Comparison of ENCODE assay signal across 20 cellular contexts in genomic region chr18:57397440-57397839, GRCh38. TPM values are rescaled to one million over a fixed set of nuclear protein-coding genes. Genes with fewer than 3 reads are reported as not detected.
DNase-seq lines count a peak whose midpoint lies in the region; ATAC-seq, FAIRE-seq and TF ChIP-seq lines count a peak whose summit lies in the region.
"Had no signal": no experiment of that assay in that cellular context is flagged by ENCODE, and none has a peak within 500 bp of the region (broad histone marks: within the 10 kb centered on the region; RNA-seq: fewer than 3 reads in every experiment).

No MANE protein-coding gene starts in this region.

- no peak for TF ChIP-seq EP300 in HepG2 (IDR thresholded peaks at IDR 0.05; ENCODE audit: low read depth in 2 of 2, low read length in 2 of 2)
- TF ChIP-seq EP300 in HepG2 (CRISPR knock-in tag; IDR thresholded peaks at IDR 0.05; ENCODE audit: borderline replicate concordance), result no peak

- no TSS peak for BruUV-seq in HepG2 (replicated peaks; lab: Mats Ljungman, UMichigan)

- 26% methylated on average over 2 of the region's 2 CpGs for WGBS in HepG2 (ENCODE audit: low lambda C conversion rate)
- 86% methylated on average over 2 of the region's 2 CpGs for WGBS in right lobe of liver (ENCODE audit: insufficient coverage, low coverage, low lambda C conversion rate, missing lambda C conversion rate)
- WGBS in small intestine, 3 donors, result 74 to 78% (median 76%) methylated on average over 2 of the region's 2 CpGs

- CTCF ChIA-PET in HepG2 (lab: Yijun Ruan, JAX; ENCODE audit: low intra/inter-chr PET ratio, low total read pairs), result no interaction called here

- FAIRE-seq in HepG2 (lab: Jason Lieb, UNC) (no peak), small intestine (lab: Jason Lieb, UNC) (no peak)

- H3K4me2 ChIP-seq in HepG2 (ENCODE audit: low read depth, low read length) (no peak overlapping the region), MM.1S (ENCODE audit: low read depth, low read length) (no peak overlapping the region)

- ATAC-seq in HepG2 (no peak), right lobe of liver (no peak), GM19324 (IDR thresholded peaks at IDR 0.05; ENCODE audit: low FRiP score, unreplicated experiment) (no peak)
- ATAC-seq: Right ventricle myocardium inferior had no signal

- in situ Hi-C loops in HepG2 (cut with HindIII; ENCODE audit: extremely low pct_ligation_motif_present, low pct_unique_long_range_greater_than_20kb), result no loop called here

- no peak for TF ChIP-seq POLR2A in HepG2 (IDR thresholded peaks at IDR 0.05; ENCODE audit: insufficient read depth in 1 of 2, low read depth in 2 of 2, low read length in 2 of 2)
- TF ChIP-seq POLR2A in right lobe of liver (IDR thresholded peaks at IDR 0.05), result no peak

- no peak for TF ChIP-seq RAD21 in HepG2 (CRISPR knock-in tag; IDR thresholded peaks at IDR 0.05)

- H3K36me3 ChIP-seq in HepG2 (replicated peaks in 1 of 2; ENCODE audit: control insufficient read depth in 1 of 2, insufficient read depth in 2 of 2, low read length in 2 of 2) (no peaks in the 10 kb centered on the region), right lobe of liver (no peaks in the 10 kb centered on the region), small intestine (ENCODE audit: control insufficient read depth in 2 of 2, insufficient read depth in 2 of 2, low read length in 2 of 2) (no peaks in the 10 kb centered on the region), MM.1S (replicated peaks; ENCODE audit: insufficient read depth, low read length) (no peaks in the 10 kb centered on the region)
- H3K36me3 ChIP-seq: esophagus squamous epithelium, stomach had no signal

- no peak for TF ChIP-seq CTCF in HepG2 (CRISPR knock-in tag; IDR thresholded peaks at IDR 0.05)
- no peak for TF ChIP-seq CTCF in right lobe of liver (IDR thresholded peaks at IDR 0.05)
- TF ChIP-seq CTCF in MM.1S (IDR thresholded peaks at IDR 0.05; ENCODE audit: low read length), result no peak

- H3K9ac ChIP-seq in HepG2 (ENCODE audit: insufficient read depth, low read depth, low read length) (no peak overlapping the region), MM.1S (ENCODE audit: low read length) (no peak overlapping the region)

- no peaks in the 10 kb centered on the region for H3K9me2 ChIP-seq in MM.1S (replicated peaks; ENCODE audit: insufficient read depth, low read length)

- H3K27ac ChIP-seq in HepG2 (ENCODE audit: extremely low read length, insufficient read depth, low read length) (no peak overlapping the region), right lobe of liver (no peak overlapping the region), small intestine (ENCODE audit: low read depth in 1 of 2, low read length in 1 of 2) (no peak overlapping the region), MM.1S (ENCODE audit: low read length) (no peak overlapping the region)
- H3K27ac ChIP-seq: esophagus squamous epithelium, stomach had no signal

- H2AFZ ChIP-seq in HepG2 (ENCODE audit: low read length) (no peak overlapping the region), MM.1S (ENCODE audit: low read length) (no peak overlapping the region)

- no peak for DNase-seq in HepG2 (ENCODE audit: low spot score)
- DNase-seq in right lobe of liver, result no peak
- DNase-seq in OCI-M1 (lab: John Stamatoyannopoulos, UW), result peak; percentile 62
- peak; percentile 45 for DNase-seq in fibroblast of peridontal ligament (ENCODE audit: extremely low read depth)
- DNase-seq in small intestine, result no peak
- DNase-seq in MM.1S, result no peak
- no peak for DNase-seq in stimulated activated CD4-positive, alpha-beta T cell treated with anti-CD3 and anti-CD28 coated beads, Interleukin-12 subunit alpha, Interleukin-12 subunit beta, amount 100 ng/mL, for 4 hours
- DNase-seq: activated CD4-positive, alpha-beta T cell treated with anti-CD3 and anti-CD28 coated beads, Interleukin-2, amount 50 U/mL, for 1 hour; aorta; dermis blood vessel endothelial cell; esophagus squamous epithelium; NCI-H1930; NCI-H524 treated with DMSO at 0.1 percent for 48 hours; stomach; T1000 had no signal

- POLR2A ChIA-PET in HepG2 (lab: Yijun Ruan, JAX), result no interaction called here

- no peaks in the 10 kb centered on the region for H3F3A ChIP-seq in MM.1S (ENCODE audit: insufficient read depth, low read length)

- H3K79me2 ChIP-seq in HepG2 (ENCODE audit: insufficient read depth, low read length) (no peaks in the 10 kb centered on the region), MM.1S (ENCODE audit: low read length) (no peaks in the 10 kb centered on the region)

- H3K4me1 ChIP-seq in HepG2 (ENCODE audit: insufficient read depth, low read length), result no peaks in the 10 kb centered on the region
- no peaks in the 10 kb centered on the region for H3K4me1 ChIP-seq in right lobe of liver
- H3K4me1 ChIP-seq in small intestine (ENCODE audit: control insufficient read depth in 2 of 2, insufficient read depth in 1 of 2, low read depth in 1 of 2, low read length in 1 of 2), result no peaks in the 10 kb centered on the region
- no peaks in the 10 kb centered on the region for H3K4me1 ChIP-seq in MM.1S (ENCODE audit: low read length)
- H3K4me1 ChIP-seq: esophagus squamous epithelium, stomach had no signal

- H3K4me3 ChIP-seq in HepG2 (replicated peaks in 1 of 3; ENCODE audit: insufficient read depth in 1 of 3, low read depth in 2 of 3, low read length in 3 of 3), result no peak overlapping the region
- no peak overlapping the region for H3K4me3 ChIP-seq in right lobe of liver
- no peak overlapping the region for H3K4me3 ChIP-seq in small intestine (ENCODE audit: low read depth in 1 of 2, low read length in 2 of 2)
- no peak overlapping the region for H3K4me3 ChIP-seq in MM.1S (ENCODE audit: low read length)
- H3K4me3 ChIP-seq: esophagus squamous epithelium, stomach had no signal

- intact Hi-C loops in HepG2 (cut with micrococcal nuclease; ENCODE audit: unreplicated experiment) (no loop called here), right lobe of liver (cut with DNase I) (no loop called here)

- no peaks in the 10 kb centered on the region for H3K27me3 ChIP-seq in HepG2 (ENCODE audit: control insufficient read depth in 1 of 2, insufficient read depth in 2 of 2, low read length in 2 of 2)
- H3K27me3 ChIP-seq in right lobe of liver, result no peaks in the 10 kb centered on the region
- H3K27me3 ChIP-seq in small intestine (ENCODE audit: control insufficient read depth in 2 of 2, insufficient read depth in 2 of 2, low read length in 2 of 2), result no peaks in the 10 kb centered on the region
- no peaks in the 10 kb centered on the region for H3K27me3 ChIP-seq in MM.1S (replicated peaks; ENCODE audit: insufficient read depth, low read length)
- H3K27me3 ChIP-seq: esophagus squamous epithelium had no signal

- H3K9me3 ChIP-seq in HepG2 (ENCODE audit: low read length) (no peaks in the 10 kb centered on the region; the same call in 1 of the 2 replicates), right lobe of liver (no peaks in the 10 kb centered on the region), small intestine (ENCODE audit: control insufficient read depth, low read depth) (no peaks in the 10 kb centered on the region), MM.1S (replicated peaks; ENCODE audit: insufficient read depth, low read length) (no peaks in the 10 kb centered on the region)

- no peaks in the 10 kb centered on the region for H4K20me1 ChIP-seq in HepG2 (ENCODE audit: insufficient read depth, low read length)
- H4K20me1 ChIP-seq in MM.1S (ENCODE audit: insufficient read depth, low read length), result no peaks in the 10 kb centered on the region

RNA-seq across cellular contexts. Expression of gene ONECUT2, which starts 37.7 kb away (rescaled TPM):
- total RNA-seq in HepG2 (2016; rRNA removed; fragmentation: Illumina TruSeq; extraction: Trizol) (3.0 and 6.2 TPM in 2 replicates), right lobe of liver (10 to 100 TPM in 4 of 6 experiments, 1 to 10 TPM in 2; 7.7 to 25.8 (median 14.2) TPM)
- 0.30 and 0.35 TPM in 2 replicates for total RNA-seq in HepG2 (2016; cell fraction: cytosol; rRNA removed; fragmentation: Illumina TruSeq; extraction: Trizol; ENCODE audit: low read depth)
- 2.5 and 5.8 TPM in 2 replicates for total RNA-seq in HepG2 (2016; cell fraction: insoluble cytoplasmic fraction; rRNA removed; fragmentation: Illumina TruSeq; extraction: Trizol)
- 2.0 and 2.3 TPM in 2 replicates for total RNA-seq in HepG2 (2016; cell fraction: membrane; rRNA removed; fragmentation: Illumina TruSeq; extraction: Trizol)
- 7.8 and 8.6 TPM in 2 replicates for total RNA-seq in HepG2 (2016; cell fraction: nucleus; rRNA removed; fragmentation: Illumina TruSeq; extraction: Trizol)
- polyA plus RNA-seq in HepG2 (2011; rRNA removed) (3.2 and 3.7 TPM in 2 replicates), small intestine (1 to 10 TPM; 6.5 to 9.2 (median 6.9) TPM)
- 0.94 and 2.0 TPM in 2 replicates for polyA plus RNA-seq in HepG2 (2011; cell fraction: cytosol; rRNA removed)
- 5.2 and 8.5 TPM in 2 replicates for polyA plus RNA-seq in HepG2 (2011; cell fraction: nucleus; rRNA removed)
- 5.7 and 6.4 TPM in 2 replicates for polyA plus RNA-seq in HepG2 (2012)
- 0.16 and 0.31 TPM in 2 replicates for polyA plus RNA-seq in HepG2 (2016; cell fraction: cytosol; fragmentation: Illumina TruSeq; extraction: Trizol; ENCODE audit: low read depth)
- 3.3 TPM in 2 replicates for polyA plus RNA-seq in HepG2 (2016; cell fraction: insoluble cytoplasmic fraction; fragmentation: Illumina TruSeq; extraction: Trizol; ENCODE audit: low read depth)
- 0.70 and 0.78 TPM in 2 replicates for polyA plus RNA-seq in HepG2 (2016; cell fraction: membrane; fragmentation: Illumina TruSeq; extraction: Trizol; ENCODE audit: low read depth)
- 8.3 and 9.1 TPM in 2 replicates for polyA plus RNA-seq in HepG2 (2016; cell fraction: nucleus; fragmentation: Illumina TruSeq; extraction: Trizol; ENCODE audit: insufficient read depth, low read depth)
- 3.8 and 10.8 TPM in 2 replicates for polyA minus RNA-seq in HepG2 (2011; rRNA and poly(A)+ RNA removed; ENCODE audit: low replicate concordance)
- polyA minus RNA-seq in HepG2 (2011; cell fraction: cytosol; rRNA and poly(A)+ RNA removed), result 4.7 and 7.6 TPM in 2 replicates
- 13.3 and 20.5 TPM in 2 replicates for polyA minus RNA-seq in HepG2 (2011; cell fraction: nucleus; rRNA and poly(A)+ RNA removed)
- polyA plus RNA-seq: IgD-negative memory B cell had no signal

RNA-seq across cellular contexts. Expression of gene ST8SIA3, which starts 45.1 kb away (rescaled TPM):
- total RNA-seq in HepG2 (2016; rRNA removed; fragmentation: Illumina TruSeq; extraction: Trizol) (not detected in 2 replicates), right lobe of liver (under 1 TPM in 5 of 6 experiments, not detected in 1; 0.02 to 0.15 (median 0.07) TPM)
- not detected in 2 replicates for total RNA-seq in HepG2 (2016; cell fraction: cytosol; rRNA removed; fragmentation: Illumina TruSeq; extraction: Trizol; ENCODE audit: low read depth)
- not detected in 2 replicates for total RNA-seq in HepG2 (2016; cell fraction: insoluble cytoplasmic fraction; rRNA removed; fragmentation: Illumina TruSeq; extraction: Trizol)
- total RNA-seq in HepG2 (2016; cell fraction: membrane; rRNA removed; fragmentation: Illumina TruSeq; extraction: Trizol), result not detected in 2 replicates
- not detected in 2 replicates for total RNA-seq in HepG2 (2016; cell fraction: nucleus; rRNA removed; fragmentation: Illumina TruSeq; extraction: Trizol)
- polyA plus RNA-seq in HepG2 (2011; rRNA removed) (not detected in 2 replicates), small intestine (under 1 TPM in 1 of 3 donors, not detected in 2; 0.79 TPM)
- not detected in 2 replicates for polyA plus RNA-seq in HepG2 (2011; cell fraction: cytosol; rRNA removed)
- polyA plus RNA-seq in HepG2 (2011; cell fraction: nucleus; rRNA removed), result not detected in 2 replicates
- polyA plus RNA-seq in HepG2 (2012), result 0.01 and 0.03 TPM in 2 replicates
- not detected in 2 replicates for polyA plus RNA-seq in HepG2 (2016; cell fraction: cytosol; fragmentation: Illumina TruSeq; extraction: Trizol; ENCODE audit: low read depth)
- polyA plus RNA-seq in HepG2 (2016; cell fraction: insoluble cytoplasmic fraction; fragmentation: Illumina TruSeq; extraction: Trizol; ENCODE audit: low read depth), result not detected in 2 replicates
- not detected in 2 replicates for polyA plus RNA-seq in HepG2 (2016; cell fraction: membrane; fragmentation: Illumina TruSeq; extraction: Trizol; ENCODE audit: low read depth)
- polyA plus RNA-seq in HepG2 (2016; cell fraction: nucleus; fragmentation: Illumina TruSeq; extraction: Trizol; ENCODE audit: insufficient read depth, low read depth), result not detected in 2 replicates
- not detected in 2 replicates for polyA minus RNA-seq in HepG2 (2011; rRNA and poly(A)+ RNA removed; ENCODE audit: low replicate concordance)
- polyA minus RNA-seq in HepG2 (2011; cell fraction: cytosol; rRNA and poly(A)+ RNA removed), result not detected in 2 replicates
- polyA minus RNA-seq in HepG2 (2011; cell fraction: nucleus; rRNA and poly(A)+ RNA removed), result not detected in 2 replicates
- total RNA-seq: activated T-helper 1 cell treated with anti-CD3 and anti-CD28 coated beads, Interleukin-12 subunit alpha, Interleukin-12 subunit beta, Interleukin-2, Interleukin-4 antibody, amounts not matched to agents 30 ng/mL and 10 ng/mL and 1 ng/mL, durations not matched to agents 14 hours and 24 hours and 36 hours; aorta; dermis blood vessel endothelial cell; esophagus squamous epithelium; lung microvascular endothelial cell; Right ventricle myocardium inferior had no signal
- polyA plus RNA-seq: IgD-negative memory B cell had no signal

Comparison
In these comparisons a context has a peak if more than half of its experiments do, and no peak if none do; other contexts are left out.
1. DNase-seq: peak in OCI-M1 (single experiment) and fibroblast of peridontal ligament (single experiment); none in HepG2 (single experiment), right lobe of liver (0 of 3), small intestine (single experiment), MM.1S (single experiment) and stimulated activated CD4-positive, alpha-beta T cell treated with anti-CD3 and anti-CD28 coated beads, Interleukin-12 subunit alpha, Interleukin-12 subunit beta, amount 100 ng/mL, for 4 hours (single experiment).